Comparison of ENCODE assay signal across 8 cellular contexts in the genomic region with DNA sequence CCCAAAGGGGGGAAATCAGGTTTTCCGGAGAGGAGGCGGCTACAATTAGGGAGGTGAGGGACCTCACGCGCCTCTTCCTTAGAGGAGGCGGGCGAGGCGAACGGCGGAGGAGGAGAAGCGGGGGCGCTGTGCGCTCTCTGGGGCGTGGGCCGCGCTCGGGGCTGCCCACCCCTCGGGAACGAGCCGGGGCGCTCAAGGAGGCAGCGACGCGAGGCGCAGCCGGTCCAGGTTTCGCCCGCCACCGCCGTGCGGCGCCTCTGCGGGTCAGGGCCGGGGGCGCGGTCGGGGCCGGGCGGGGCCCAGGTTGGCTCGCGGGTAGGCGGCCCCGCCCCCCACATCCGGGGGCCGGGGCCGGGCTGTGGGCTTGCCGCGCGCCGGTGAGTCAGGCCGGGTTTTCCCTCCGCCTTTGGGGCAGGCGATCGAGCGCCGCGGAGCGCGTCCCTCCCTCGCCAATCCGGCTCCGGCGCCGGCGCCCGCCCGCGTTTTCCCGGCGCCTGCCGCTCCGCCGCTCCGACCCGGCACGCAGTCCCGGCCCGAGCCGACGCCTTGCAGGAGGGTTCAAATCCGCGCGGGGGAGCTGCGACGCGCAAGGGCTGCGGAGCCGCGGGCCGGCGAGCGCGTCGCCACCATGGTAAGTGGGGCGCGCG. TPM values are rescaled to one million over a fixed set of nuclear protein-coding genes. Genes with fewer than 3 reads are reported as not detected.
DNase-seq lines count a peak whose midpoint lies in the region; ATAC-seq and TF ChIP-seq lines count a peak whose summit lies in the region.

A gene with protein sequence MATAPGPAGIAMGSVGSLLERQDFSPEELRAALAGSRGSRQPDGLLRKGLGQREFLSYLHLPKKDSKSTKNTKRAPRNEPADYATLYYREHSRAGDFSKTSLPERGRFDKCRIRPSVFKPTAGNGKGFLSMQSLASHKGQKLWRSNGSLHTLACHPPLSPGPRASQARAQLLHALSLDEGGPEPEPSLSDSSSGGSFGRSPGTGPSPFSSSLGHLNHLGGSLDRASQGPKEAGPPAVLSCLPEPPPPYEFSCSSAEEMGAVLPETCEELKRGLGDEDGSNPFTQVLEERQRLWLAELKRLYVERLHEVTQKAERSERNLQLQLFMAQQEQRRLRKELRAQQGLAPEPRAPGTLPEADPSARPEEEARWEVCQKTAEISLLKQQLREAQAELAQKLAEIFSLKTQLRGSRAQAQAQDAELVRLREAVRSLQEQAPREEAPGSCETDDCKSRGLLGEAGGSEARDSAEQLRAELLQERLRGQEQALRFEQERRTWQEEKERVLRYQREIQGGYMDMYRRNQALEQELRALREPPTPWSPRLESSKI (plus strand): TSS at position 392 of the 647 bp plus-strand sequence. CDS start 6,052 bp downstream, outside the sequence.

- no peaks in the 10 kb centered on the region for H3K9me3 ChIP-seq in testis

- DNase-seq in NCI-H2227 (lab: John Stamatoyannopoulos, UW; ENCODE audit: unreplicated experiment) (peak; percentile 78), NCI-H2227 treated with DMSO at 0.1 percent for 48 hours (lab: John Stamatoyannopoulos, UW) (no peak), NCI-H345 (lab: John Stamatoyannopoulos, UW) (peak; percentile 87), epithelial cell of esophagus (ENCODE audit: low read depth) (peak; percentile 91), neural crest cell (ENCODE audit: low read depth, low spot score) (peak; percentile 56), testis (peak; percentile 49)
- peak; percentile 58 for DNase-seq in activated CD8-positive, alpha-beta memory T cell treated with anti-CD3 and anti-CD28 coated beads, Interleukin-2, amount 50 U/mL, for 1 hour (ENCODE audit: extremely low read depth)

- H3K27me3 ChIP-seq in testis = no peaks in the 10 kb centered on the region

- WGBS in testis, 2 donors = 0 to 2% methylated on average over 1 to 37 of the region's 96 CpGs

- H3K27ac ChIP-seq in testis = no peak within 1 kb of the TSS

- H3K4me3 Mint-ChIP-seq in neural crest cell = peak within 1 kb of the TSS; percentile 90

- no peak for TF ChIP-seq CTCF in epithelial cell of esophagus (IDR thresholded peaks at IDR 0.05; ENCODE audit: insufficient read depth, low read depth, low read length, missing control alignments)
- TF ChIP-seq CTCF in neural crest cell (conservative IDR thresholded peaks at IDR 0.05) = no peak
- no peak for TF ChIP-seq CTCF in testis (IDR thresholded peaks at IDR 0.05)

- no peaks in the 10 kb centered on the region for H3K36me3 ChIP-seq in testis (ENCODE audit: low read depth, missing control alignments)

- no peak within 1 kb of the TSS for H3K27ac Mint-ChIP-seq in neural crest cell (ENCODE audit: unreplicated experiment)

- no peaks in the 10 kb centered on the region for H3K9me3 Mint-ChIP-seq in neural crest cell

- intact Hi-C loops in testis (cut with DNase I; ENCODE audit: low total_unique reads) = no loop called here

- H3K36me3 Mint-ChIP-seq in neural crest cell (ENCODE audit: low read depth) = no peaks in the 10 kb centered on the region

- peak; percentile 53 for ATAC-seq in HG02840 (IDR thresholded peaks at IDR 0.05; ENCODE audit: low FRiP score, unreplicated experiment)

- H3K4me3 ChIP-seq in epithelial cell of esophagus (ENCODE audit: low read length) (peak within 1 kb of the TSS; percentile 37), testis (peak within 1 kb of the TSS; percentile 37 to 43)

- H3K4me1 Mint-ChIP-seq in neural crest cell = peaks cover 35% of the 10 kb centered on the region

- peaks cover 53% of the 10 kb centered on the region for H3K27me3 Mint-ChIP-seq in neural crest cell (ENCODE audit: low read depth)

- H3K4me1 ChIP-seq in testis = peaks cover 9% of the 10 kb centered on the region

- no peak for TF ChIP-seq POLR2A in testis (IDR thresholded peaks at IDR 0.05)

RNA-seq across cellular contexts. Expression of the gene that starts here (rescaled TPM):
- 1.3 and 1.4 TPM in 2 replicates for total RNA-seq in neural crest cell
- total RNA-seq in testis = 1 to 10 TPM; 3.2 to 3.6 TPM
- polyA plus RNA-seq in testis (ENCODE audit: insufficient read depth, low read depth, low replicate concordance) = 1.4 TPM
